ENCODE assay signal across 23 cellular contexts in genomic region chr4:148923881-148924280, GRCh38.
"Had no signal": no experiment of that assay in that cellular context is flagged by ENCODE, and none has a peak within 500 bp of the region (broad histone marks: within the 10 kb centered on the region; RNA-seq: fewer than 3 reads in every experiment).

No MANE protein-coding gene starts in this region.

- H3K4me1 Mint-ChIP-seq: immature natural killer cell, mesothelial cell of epicardium had no signal

- H3K9me3 ChIP-seq: esophagus muscularis mucosa, gastroesophageal sphincter, heart left ventricle, lower lobe of right lung had no signal

- H3K4me1 ChIP-seq: foreskin keratinocyte, left lung, lower lobe of right lung had no signal

- H3K36me3 ChIP-seq: esophagus muscularis mucosa, gastroesophageal sphincter, heart left ventricle, left lung, lower lobe of right lung had no signal

- H3K4me3 Mint-ChIP-seq: immature natural killer cell, mesothelial cell of epicardium had no signal

- ATAC-seq: foreskin keratinocyte, gastroesophageal sphincter, heart left ventricle, left lung, left ventricle myocardium superior, lower lobe of right lung had no signal

- H3K27ac Mint-ChIP-seq: immature natural killer cell, mesothelial cell of epicardium had no signal

- H3K36me3 Mint-ChIP-seq: immature natural killer cell, mesothelial cell of epicardium had no signal

- H3K27ac ChIP-seq: coronary artery, dorsolateral prefrontal cortex, esophagus muscularis mucosa, foreskin keratinocyte, gastroesophageal sphincter, heart left ventricle, hepatocyte, left lung, lower lobe of right lung had no signal

- H3K27me3 ChIP-seq: dorsolateral prefrontal cortex, esophagus muscularis mucosa, foreskin keratinocyte, gastroesophageal sphincter, heart left ventricle, hepatocyte, left lung had no signal

- H3K4me3 ChIP-seq: coronary artery, dorsolateral prefrontal cortex, esophagus muscularis mucosa, gastroesophageal sphincter, heart left ventricle, hepatocyte, left lung, lower lobe of right lung had no signal

- DNase-seq: dermis blood vessel endothelial cell; dorsolateral prefrontal cortex; effector CD4-positive, alpha-beta T cell; effector memory CD4-positive, alpha-beta T cell; foreskin keratinocyte; heart left ventricle; hypothalamus; immature natural killer cell; islet precursor cell; kidney; kidney glomerular epithelial cell; left lung; left ventricle myocardium superior; lower lobe of right lung; mesenchymal stem cell had no signal

- FAIRE-seq: colon, endothelial cell of umbilical vein, frontal cortex, kidney had no signal
